Comparison of ENCODE assay signal across 8 cellular contexts in the genomic region with DNA sequence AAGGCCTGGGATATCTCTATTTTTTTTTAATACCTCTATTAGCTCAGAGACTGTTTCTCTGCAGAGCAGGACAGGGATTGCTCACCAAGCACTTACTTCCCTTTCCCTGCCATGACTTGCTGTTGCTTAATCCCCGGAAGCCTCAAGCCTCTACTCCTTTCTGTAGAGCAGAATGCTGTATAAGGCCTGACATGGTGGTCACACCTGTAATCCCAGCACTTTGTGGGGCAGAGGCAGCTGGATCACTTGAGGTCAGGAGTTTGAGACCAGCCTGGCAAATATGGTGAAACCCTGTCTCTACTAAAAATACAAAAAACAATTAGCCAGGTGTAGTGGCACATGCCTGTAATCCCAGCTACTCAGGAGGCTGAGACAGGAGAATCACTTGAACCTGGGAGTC. TPM values are rescaled to one million over a fixed set of nuclear protein-coding genes. Genes with fewer than 3 reads are reported as not detected.
A peak's percentile ranks its signal among the peaks of the same experiment; 100 is the strongest.
DNase-seq lines count a peak whose midpoint lies in the region; ATAC-seq and TF ChIP-seq lines count a peak whose summit lies in the region.
"Not testable (repeated sequence)": the region's sequence is repeated elsewhere in the genome, so short reads cannot be mapped to it uniquely, and the experiment has no call there.

No MANE protein-coding gene starts in this region.

- not testable (repeated sequence) for TF ChIP-seq POLR2A in thyroid gland (IDR thresholded peaks at IDR 0.05)

- not testable (repeated sequence) for TF ChIP-seq CTCF in RWPE2 (IDR thresholded peaks at IDR 0.05; ENCODE audit: poor library complexity, severe bottlenecking); coronary artery (IDR thresholded peaks at IDR 0.05); thyroid gland (IDR thresholded peaks at IDR 0.05)
- TF ChIP-seq CTCF in neutrophil (IDR thresholded peaks at IDR 0.05) = peak; percentile 40

- peaks cover 65% of the 10 kb centered on the region for H3K4me1 Mint-ChIP-seq in activated T-cell treated with anti-CD3 and anti-CD28 coated beads, Interleukin-2, amount 50 U/mL, for 4 hours (ENCODE audit: low read depth)

- not testable (repeated sequence) for H3K9me3 ChIP-seq in RWPE2 (ENCODE audit: severe bottlenecking); right cardiac atrium (ENCODE audit: control insufficient read depth, low read length); neutrophil; thyroid gland

- not testable (repeated sequence) for H3K9me3 Mint-ChIP-seq in activated T-cell treated with anti-CD3 and anti-CD28 coated beads, Interleukin-2, amount 50 U/mL, for 4 hours

- H3K4me1 ChIP-seq in RWPE2 (ENCODE audit: insufficient read depth, poor library complexity, severe bottlenecking) (peaks cover 43% of the 10 kb centered on the region), right cardiac atrium (ENCODE audit: control insufficient read depth, insufficient read depth, low read length) (peaks cover 16% of the 10 kb centered on the region), neutrophil (ENCODE audit: control insufficient read depth in 1 of 2, insufficient read depth in 1 of 2, low read depth in 1 of 2, low read length in 1 of 2) (peaks cover 90 to 91% of the 10 kb centered on the region in 2 experiments), thyroid gland (peaks cover 0 to 24% of the 10 kb centered on the region in 2 donors)

- peak; percentile 74 for ATAC-seq in RWPE2 (ENCODE audit: low read depth)
- not testable (repeated sequence) for ATAC-seq in activated T-cell treated with anti-CD3 and anti-CD28 coated beads, Interleukin-2, amount 50 U/mL, for 4 hours
- peak; percentile 54 to 71 for ATAC-seq in right cardiac atrium

- 52% methylated on average over 1 of the region's 1 CpG for WGBS in right cardiac atrium
- WGBS in thyroid gland, 2 donors = 33 to 64% methylated on average over 1 of the region's 1 CpG

- intact Hi-C loops in right cardiac atrium (cut with DNase I) = loop anchor here (5.0 to 10.0 kb wide), 4 partner anchors 175 to 545 kb away; no protein-coding TSS in a partner anchor
- intact Hi-C loops in thyroid gland (cut with DNase I) = not testable (repeated sequence)

- not testable (repeated sequence) for H3K27me3 ChIP-seq in RWPE2 (ENCODE audit: insufficient read depth, poor library complexity, severe bottlenecking); right cardiac atrium (ENCODE audit: control insufficient read depth, insufficient read depth); neutrophil; thyroid gland

- H3K4me3 Mint-ChIP-seq in activated T-cell treated with anti-CD3 and anti-CD28 coated beads, Interleukin-2, amount 50 U/mL, for 4 hours = peak overlapping the region; percentile 53

- H3K27ac ChIP-seq in RWPE2 (ENCODE audit: poor library complexity, severe bottlenecking) (peak overlapping the region; percentile 94), coronary artery (peak overlapping the region; percentile 72 to 87), right cardiac atrium (ENCODE audit: low read length) (peak overlapping the region; percentile 82), neutrophil (peak overlapping the region; percentile 98), thyroid gland (peak overlapping the region; percentile 25 to 49 (median 40))

- H3K4me3 ChIP-seq in RWPE2 (ENCODE audit: severe bottlenecking); right cardiac atrium (ENCODE audit: low read length); thyroid gland (replicated peaks in 1 of 3): not testable (repeated sequence)
- H3K4me3 ChIP-seq in coronary artery (peak overlapping the region; percentile 23), neutrophil (ENCODE audit: low read depth in 1 of 2, low read length in 1 of 2) (peak overlapping the region; percentile 33 to 61)

- H3K27me3 Mint-ChIP-seq in activated T-cell treated with anti-CD3 and anti-CD28 coated beads, Interleukin-2, amount 50 U/mL, for 4 hours (ENCODE audit: low read depth) = not testable (repeated sequence)

- H3K36me3 Mint-ChIP-seq in activated T-cell treated with anti-CD3 and anti-CD28 coated beads, Interleukin-2, amount 50 U/mL, for 4 hours (ENCODE audit: insufficient read depth) = not testable (repeated sequence)

- H3K36me3 ChIP-seq in RWPE2 (ENCODE audit: low read depth); neutrophil; thyroid gland: not testable (repeated sequence)

- peak; percentile 89 for DNase-seq in CD1c-positive myeloid dendritic cell (ENCODE audit: extremely low spot score)
- DNase-seq in Kasumi-1 (lab: John Stamatoyannopoulos, UW) = peak; percentile 74 to 89
- not testable (repeated sequence) for DNase-seq in RWPE2 (ENCODE audit: low spot score); activated T-cell treated with anti-CD3 and anti-CD28 coated beads, Interleukin-2, amount 50 U/mL, for 4 hours; coronary artery (ENCODE audit: low spot score); right cardiac atrium; thyroid gland

RNA-seq across cellular contexts. Expression of a gene that starts 23.3 kb away (rescaled TPM):
- total RNA-seq in activated T-cell treated with anti-CD3 and anti-CD28 coated beads, Interleukin-2, amount 50 U/mL, for 4 hours = 10 to 100 TPM in 2 of 3 donors, 1 to 10 TPM in 1; 8.7 to 12.8 (median 10.5) TPM
- total RNA-seq in right cardiac atrium (10 to 100 TPM; 37.5 to 47.4 (median 42.2) TPM), thyroid gland (100 to 1,000 TPM in 1 of 4 donors, 10 to 100 TPM in 3; 64.9 to 100 (median 79.0) TPM)
- polyA plus RNA-seq in right cardiac atrium = 37.4 TPM

RNA-seq across cellular contexts. Expression of a gene that starts 55.2 kb away (rescaled TPM):
- total RNA-seq in activated T-cell treated with anti-CD3 and anti-CD28 coated beads, Interleukin-2, amount 50 U/mL, for 4 hours = 10 to 100 TPM; 21.1 to 33.9 (median 30.8) TPM
- total RNA-seq in right cardiac atrium (10 to 100 TPM; 24.0 to 28.7 (median 26.5) TPM), thyroid gland (10 to 100 TPM; 37.0 to 51.2 (median 42.4) TPM)
- 9.6 TPM for polyA plus RNA-seq in right cardiac atrium

Comparison
In these comparisons a context has a peak if more than half of its experiments do, and no peak if none do; other contexts are left out.
1. H3K27ac ChIP-seq: peak in every context shown above with its lines; median percentile 98 in neutrophil; 94 in RWPE2; 82 in right cardiac atrium; 80 in coronary artery; 40 in thyroid gland.